In the genomic region with DNA sequence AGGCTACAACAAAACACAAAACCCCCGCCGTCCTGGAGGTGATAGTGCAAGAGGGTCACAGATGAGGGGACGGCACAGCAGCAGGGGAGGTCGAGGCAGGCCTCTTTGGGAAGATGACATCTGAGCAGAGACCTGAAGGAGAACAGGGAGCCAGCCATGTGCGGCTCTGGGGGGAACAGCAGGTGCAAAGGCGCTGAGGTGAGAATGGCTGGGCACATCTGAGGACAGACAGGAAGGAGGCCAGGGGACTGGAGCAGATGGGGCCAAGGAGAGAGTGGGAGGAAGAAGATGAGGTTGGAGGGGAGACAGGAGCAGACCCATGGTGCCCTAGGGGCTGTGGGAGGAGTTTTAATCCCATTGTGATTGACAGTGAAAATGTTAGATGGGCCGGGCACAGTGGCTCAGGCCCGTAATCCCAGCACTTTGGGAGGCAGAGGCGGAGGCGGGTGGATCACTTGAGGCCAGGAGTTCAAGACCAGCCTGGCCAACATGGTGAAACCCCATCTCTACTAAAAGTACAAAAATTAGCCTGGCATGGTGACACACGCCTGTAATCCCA, we compare ENCODE assay signal across 21 cellular contexts. TPM values are rescaled to one million over a fixed set of nuclear protein-coding genes. Genes with fewer than 3 reads are reported as not detected.
A peak's percentile ranks its signal among the peaks of the same experiment; 100 is the strongest.
DNase-seq lines count a peak whose midpoint lies in the region; ATAC-seq, FAIRE-seq and TF ChIP-seq lines count a peak whose summit lies in the region.
"Had no signal": no experiment of that assay in that cellular context is flagged by ENCODE, and none has a peak within 500 bp of the region (broad histone marks: within the 10 kb centered on the region; RNA-seq: fewer than 3 reads in every experiment).

No MANE protein-coding gene starts in this region.

- H3K56ac ChIP-seq in H1 (replicated peaks; ENCODE audit: insufficient read length, low read depth, low read length): no peak overlapping the region

- H3K9ac ChIP-seq in H1 (replicated peaks in 1 of 4; ENCODE audit: extremely low read depth in 1 of 4, low read depth in 3 of 4, low read length in 3 of 4): no peak overlapping the region

- FAIRE-seq in H1 (lab: Jason Lieb, UNC): no peak

- H4K8ac ChIP-seq in H1 (ENCODE audit: extremely low read depth, insufficient read depth, low read length): no peak overlapping the region

- no peaks in the 10 kb centered on the region for H3K9me3 ChIP-seq in heart left ventricle
- no peaks in the 10 kb centered on the region for H3K9me3 ChIP-seq in H1 (ENCODE audit: insufficient read depth in 2 of 2, low read depth in 1 of 2, low read length in 1 of 2)
- no peaks in the 10 kb centered on the region for H3K9me3 ChIP-seq in muscle layer of duodenum (ENCODE audit: control insufficient read depth in 1 of 2, low read length in 2 of 2)
- H3K9me3 ChIP-seq: adrenal gland, breast epithelium, MG63, stomach had no signal

- H3K4me3 ChIP-seq in heart left ventricle: peak overlapping the region in 11 of 12 donors; percentile 5 to 81 (median 59)
- peak overlapping the region in 1 of 4 experiments; percentile 52; a peak in 1 of 8 replicates for H3K4me3 ChIP-seq in H1 (ENCODE audit: extremely low read depth in 1 of 4, insufficient read depth in 2 of 4, low read depth in 3 of 4, low read length in 4 of 4)
- H3K4me3 ChIP-seq in muscle layer of duodenum (ENCODE audit: low read depth in 1 of 2, low read length in 2 of 2): peak overlapping the region; percentile 8 to 60
- H3K4me3 ChIP-seq: adrenal gland, MG63 had no signal

- peaks cover 6% of the 10 kb centered on the region for H3K4me1 Mint-ChIP-seq in MCF 10A (ENCODE audit: insufficient read depth, unreplicated experiment)

- H4K91ac ChIP-seq in H1 (replicated peaks; ENCODE audit: insufficient read length, low read length): peak overlapping the region; percentile 45

- POLR2A ChIA-PET in H1 (lab: Charles Lee; ENCODE audit: partially characterized antibody) (interaction anchor here (0.6 to 2.3 kb wide), 4 partner anchors 16 to 96 kb away, joined by 3 to 5 read pairs (median 4); no protein-coding TSS in a partner anchor), MCF 10A (lab: Yijun Ruan, JAX) (interaction anchor here (0.6 kb wide), 1 partner anchor 56 kb away, joined by 3 read pairs; no protein-coding TSS in a partner anchor)

- peak overlapping the region; percentile 61; the same call in 1 of the 2 replicates for H2BK15ac ChIP-seq in H1 (ENCODE audit: low read length)

- no peak overlapping the region for H2BK20ac ChIP-seq in H1 (ENCODE audit: low read length)

- no peak for DNase-seq in heart left ventricle
- no peak for DNase-seq in left cardiac atrium
- DNase-seq in H1 (ENCODE audit: low read depth in 1 of 2, low spot score in 2 of 2): no peak
- no peak for DNase-seq in NCI-H187 (lab: John Stamatoyannopoulos, UW)
- DNase-seq in MCF 10A (ENCODE audit: unreplicated experiment): no peak
- DNase-seq: activated CD4-positive, alpha-beta T cell treated with anti-CD3 and anti-CD28 coated beads, Interleukin-2, amount 50 U/mL, for 1 hour; adrenal gland; MG63; midbrain; NCI-H748 treated with DMSO at 0.1 percent for 48 hours; PC-3 had no signal

- CTCF ChIA-PET in H1 (lab: Charles Lee; ENCODE audit: partially characterized antibody) (interaction anchor here (0.9 kb wide), 1 partner anchor 162 kb away, joined by 4 read pairs; no protein-coding TSS in a partner anchor), MCF 10A (lab: Yijun Ruan, JAX) (no interaction called here)

- H2BK12ac ChIP-seq in H1 (ENCODE audit: low read depth, low read length): peak overlapping the region; percentile 80; the same call in 1 of the 2 replicates

- TF ChIP-seq CTCF in heart left ventricle (IDR thresholded peaks at IDR 0.05) (no peak), H1 (IDR thresholded peaks at IDR 0.05; ENCODE audit: control extremely low read depth in 1 of 3, insufficient read depth in 1 of 3, low read depth in 1 of 3, low read length in 3 of 3) (no peak), MCF 10A (IDR thresholded peaks at IDR 0.05; ENCODE audit: unreplicated experiment) (no peak)

- H3K23ac ChIP-seq in H1 (ENCODE audit: insufficient read length): no peak overlapping the region

- H3K36me3 ChIP-seq in heart left ventricle: peaks cover 0 to under 1% (median 0%) of the 10 kb centered on the region in 9 donors
- H3K36me3 ChIP-seq in H1 (ENCODE audit: control insufficient read depth in 2 of 4, insufficient read depth in 4 of 4, low read length in 3 of 4): no peaks in the 10 kb centered on the region
- H3K36me3 ChIP-seq in muscle layer of duodenum (ENCODE audit: control insufficient read depth in 1 of 2, insufficient read depth in 2 of 2, low read length in 2 of 2): no peaks in the 10 kb centered on the region
- H3K36me3 ChIP-seq: adrenal gland, breast epithelium, MG63, stomach had no signal

- no peak overlapping the region for H3K27ac Mint-ChIP-seq in MCF 10A (ENCODE audit: low read depth, unreplicated experiment)

- H4K20me1 ChIP-seq in H1 (replicated peaks in 1 of 2; ENCODE audit: control insufficient read depth in 1 of 2, insufficient read depth in 2 of 2, low read length in 2 of 2): peaks cover 0 to 2% of the 10 kb centered on the region in 2 experiments

- 43 to 56% (median 52%) methylated on average over 11 of the region's 11 CpGs for WGBS in heart left ventricle, 4 donors
- WGBS in H1 (ENCODE audit: extremely low coverage in 1 of 2, insufficient coverage in 1 of 2, insufficient read length in 1 of 2, insufficient replicate concordance in 2 of 2, low coverage in 1 of 2, low lambda C conversion rate in 2 of 2, missing lambda C conversion rate in 1 of 2), 2 experiments: 71% methylated on average over 11 of the region's 11 CpGs; no CpG with 5 or more reads in 1 of the 2 experiments

- no peak for TF ChIP-seq POLR2A in heart left ventricle (IDR thresholded peaks at IDR 0.05)
- no peak for TF ChIP-seq POLR2A in H1 (IDR thresholded peaks at IDR 0.05; ENCODE audit: control extremely low read depth in 1 of 2, low read depth in 2 of 2, low read length in 2 of 2)

- ATAC-seq in heart left ventricle (no peak), left cardiac atrium (no peak), GM19035 (IDR thresholded peaks at IDR 0.05; ENCODE audit: unreplicated experiment) (no peak), HG03045 (IDR thresholded peaks at IDR 0.05; ENCODE audit: unreplicated experiment) (no peak)
- ATAC-seq: PC-3 had no signal

- peaks cover 3% of the 10 kb centered on the region; the same call in 1 of the 2 replicates for H3K23me2 ChIP-seq in H1 (ENCODE audit: low read depth, low read length)

- no peaks in the 10 kb centered on the region for H3K9me3 Mint-ChIP-seq in MCF 10A (ENCODE audit: unreplicated experiment)

- H3K79me1 ChIP-seq in H1 (ENCODE audit: low read depth, low read length): no peaks in the 10 kb centered on the region

- H3K27me3 Mint-ChIP-seq in MCF 10A (ENCODE audit: insufficient read depth, unreplicated experiment): no peaks in the 10 kb centered on the region

- H3K4ac ChIP-seq in H1 (replicated peaks; ENCODE audit: insufficient read length, low read depth, low read length): peak overlapping the region; percentile 13

- H2AK5ac ChIP-seq in H1 (ENCODE audit: low read depth, low read length): no peak overlapping the region

- no TSS peak for BruUV-seq in MCF 10A (replicated peaks; lab: Mats Ljungman, UMichigan)

- H3K36me3 Mint-ChIP-seq in MCF 10A (ENCODE audit: insufficient read depth, unreplicated experiment): no peaks in the 10 kb centered on the region

- no peak overlapping the region for H4K5ac ChIP-seq in H1 (ENCODE audit: insufficient read length, low read depth, low read length)

- TF ChIP-seq EP300 in H1 (IDR thresholded peaks at IDR 0.05; ENCODE audit: borderline replicate concordance in 1 of 2, low read depth in 2 of 2, low read length in 2 of 2): no peak

- H3K27ac ChIP-seq in heart left ventricle (peak overlapping the region; percentile 78 to 100 (median 95)), H1 (ENCODE audit: low read depth, low read length) (no peak overlapping the region), muscle layer of duodenum (ENCODE audit: low read length) (no peak overlapping the region)
- H3K27ac ChIP-seq: adrenal gland, breast epithelium, epithelial cell of prostate had no signal

- H2BK5ac ChIP-seq in H1 (ENCODE audit: low read depth, low read length): 0 out of 2 replicates have a peak overlapping the region, but pooled peaks have one; percentile 44

- intact Hi-C loops in heart left ventricle (cut with DNase I) (loop anchor here in 1 of 10 donors (5.0 kb wide), 1 partner anchor 72 kb away; the partner anchor contains the start of gene MARK4), left cardiac atrium (cut with DNase I) (no loop called here), MCF 10A (cut with micrococcal nuclease) (no loop called here)

- H3K14ac ChIP-seq in H1 (ENCODE audit: insufficient read length): no peak overlapping the region

- H3K79me2 ChIP-seq in H1 (ENCODE audit: control insufficient read depth in 1 of 2, insufficient read depth in 2 of 2, low read length in 2 of 2): no peaks in the 10 kb centered on the region

- H3K27me3 ChIP-seq in heart left ventricle (peaks cover 0 to 23% (median 14%) of the 10 kb centered on the region in 9 donors), H1 (replicated peaks in 1 of 4; ENCODE audit: control insufficient read depth in 3 of 4, extremely low read depth in 1 of 4, insufficient read depth in 3 of 4, low read length in 3 of 4) (peaks cover 0 to 14% (median 11%) of the 10 kb centered on the region in 4 experiments; a peak in 5 of 7 replicates), muscle layer of duodenum (ENCODE audit: low read depth, low read length) (peaks cover 15% of the 10 kb centered on the region)
- H3K27me3 ChIP-seq: MG63 had no signal

- H3K4me2 ChIP-seq in H1 (ENCODE audit: insufficient read depth in 1 of 2, low read depth in 2 of 2, low read length in 2 of 2): peak overlapping the region; percentile 42 to 71; a peak in 3 of 4 replicates

- H3K18ac ChIP-seq in H1 (ENCODE audit: extremely low read depth, low read length): peak overlapping the region; percentile 93

- no peak overlapping the region for H3K4me3 Mint-ChIP-seq in MCF 10A (ENCODE audit: unreplicated experiment)

- TF ChIP-seq RAD21 in H1 (IDR thresholded peaks at IDR 0.05 in 1 of 2, conservative IDR thresholded peaks at IDR 0.05 in 1 of 2; ENCODE audit: low read depth in 2 of 2, low read length in 2 of 2): no peak

- peak overlapping the region; percentile 74; the same call in 1 of the 2 replicates for H2AFZ ChIP-seq in H1 (ENCODE audit: low read length)

- peaks cover 0 to 22% (median 7%) of the 10 kb centered on the region in 12 donors for H3K4me1 ChIP-seq in heart left ventricle
- H3K4me1 ChIP-seq in H1 (replicated peaks in 1 of 4; ENCODE audit: control insufficient read depth in 3 of 4, insufficient read depth in 4 of 4, low read length in 3 of 4): peaks cover 2 to 18% (median 6%) of the 10 kb centered on the region in 4 experiments; a peak in 6 of 7 replicates
- peaks cover 0 to 21% of the 10 kb centered on the region in 2 donors for H3K4me1 ChIP-seq in muscle layer of duodenum (ENCODE audit: control insufficient read depth in 1 of 2, insufficient read depth in 2 of 2, low read length in 2 of 2)
- H3K4me1 ChIP-seq: adrenal gland, breast epithelium had no signal

- no peak overlapping the region for H2BK120ac ChIP-seq in H1 (replicated peaks; ENCODE audit: low read depth, low read length)

RNA-seq across cellular contexts. Expression of gene CKM, which starts 1.8 kb away (rescaled TPM):
- total RNA-seq in heart left ventricle (over 10,000 TPM in 1 of 9 donors, 1,000 to 10,000 TPM in 8; 1,947 to 11,128 (median 3,786) TPM), left cardiac atrium (1,000 to 10,000 TPM; 3,072 to 3,213 TPM), MCF 10A (2022) (not detected in 2 replicates)
- polyA plus RNA-seq in heart left ventricle (1,000 to 10,000 TPM; 1,885 to 6,019 TPM), H1 (2011; rRNA removed) (0.08 and 0.09 TPM in 2 replicates)
- total RNA-seq in H1 (2021; fragmentation: NEBNext Ultra II Directional; extraction: Animal tissue kit (Norgen Biotek cat#: 25700)): not detected in 2 replicates
- polyA plus RNA-seq in H1 (2011; cell fraction: cytosol; rRNA removed): 0.09 TPM
- 0.06 TPM for polyA plus RNA-seq in H1 (2011; cell fraction: nucleus; rRNA removed)
- polyA plus RNA-seq in H1 (2012, experiment 1 of 2): 0.13 to 0.28 TPM in 2 of 4 replicates, not detected in the others
- polyA plus RNA-seq in H1 (2012, experiment 2 of 2): 0.09 TPM
- 0.06 TPM for polyA plus RNA-seq in H1 (2013, experiment 1 of 2)
- polyA plus RNA-seq in H1 (2013, experiment 2 of 2): 0.06 TPM
- polyA minus RNA-seq in H1 (2011; rRNA and poly(A)+ RNA removed): not detected in 2 replicates
- polyA minus RNA-seq in H1 (2011; cell fraction: cytosol; rRNA and poly(A)+ RNA removed): not detected
- polyA minus RNA-seq in H1 (2011; cell fraction: nucleus; rRNA and poly(A)+ RNA removed): not detected
- total RNA-seq: A673; breast epithelium; dermis blood vessel endothelial cell; PC-3; T-helper 1 cell treated with Interleukin-12 subunit alpha and Interleukin-12 subunit beta and Interleukin-4 antibody, amounts not matched to agents 30 ng/mL and 1 ng/mL, for 36 hours had no signal
- polyA plus RNA-seq: BJ had no signal

RNA-seq across cellular contexts. Expression of gene KLC3, which starts 16.1 kb away (rescaled TPM):
- under 1 TPM in 4 of 9 donors, not detected in 5; 0.12 to 0.69 (median 0.30) TPM for total RNA-seq in heart left ventricle
- under 1 TPM in 1 of 2 donors, not detected in 1; 0.32 TPM for polyA plus RNA-seq in heart left ventricle
- under 1 TPM; 0.21 to 0.24 TPM for total RNA-seq in left cardiac atrium
- total RNA-seq in H1 (2021; fragmentation: NEBNext Ultra II Directional; extraction: Animal tissue kit (Norgen Biotek cat#: 25700)): 2.8 and 3.2 TPM in 2 replicates
- 1.3 and 2.4 TPM in 2 replicates for polyA plus RNA-seq in H1 (2011; rRNA removed)
- 2.7 TPM for polyA plus RNA-seq in H1 (2011; cell fraction: cytosol; rRNA removed)
- polyA plus RNA-seq in H1 (2011; cell fraction: nucleus; rRNA removed): 3.0 TPM
- polyA plus RNA-seq in H1 (2012, experiment 1 of 2): 0.50 to 1.9 TPM (median 1.8 TPM) in 4 replicates
- 2.0 TPM for polyA plus RNA-seq in H1 (2012, experiment 2 of 2)
- polyA plus RNA-seq in H1 (2013, experiment 1 of 2): 3.0 TPM
- polyA plus RNA-seq in H1 (2013, experiment 2 of 2): 2.4 TPM
- polyA minus RNA-seq in H1 (2011; rRNA and poly(A)+ RNA removed): 0.41 and 0.50 TPM in 2 replicates
- 1.0 TPM for polyA minus RNA-seq in H1 (2011; cell fraction: cytosol; rRNA and poly(A)+ RNA removed)
- 1.00 TPM for polyA minus RNA-seq in H1 (2011; cell fraction: nucleus; rRNA and poly(A)+ RNA removed)
- 3.9 TPM in 2 replicates for total RNA-seq in MCF 10A (2022)
- total RNA-seq: T-helper 1 cell treated with Interleukin-12 subunit alpha and Interleukin-12 subunit beta and Interleukin-4 antibody, amounts not matched to agents 30 ng/mL and 1 ng/mL, for 36 hours had no signal

RNA-seq across cellular contexts. Expression of gene ERCC2, which starts 45.9 kb away (rescaled TPM):
- total RNA-seq in heart left ventricle: 10 to 100 TPM in 8 of 9 donors, 1 to 10 TPM in 1; 9.8 to 24.1 (median 13.9) TPM
- 1 to 10 TPM; 5.8 to 8.4 TPM for polyA plus RNA-seq in heart left ventricle
- total RNA-seq in left cardiac atrium: 10 to 100 TPM; 12.7 to 13.0 TPM
- 93.4 and 107 TPM in 2 replicates for total RNA-seq in H1 (2021; fragmentation: NEBNext Ultra II Directional; extraction: Animal tissue kit (Norgen Biotek cat#: 25700))
- polyA plus RNA-seq in H1 (2011; rRNA removed): 117 and 197 TPM in 2 replicates
- polyA plus RNA-seq in H1 (2011; cell fraction: cytosol; rRNA removed): 88.3 TPM
- 444 TPM for polyA plus RNA-seq in H1 (2011; cell fraction: nucleus; rRNA removed)
- 88.6 to 99.0 TPM (median 95.0 TPM) in 4 replicates for polyA plus RNA-seq in H1 (2012, experiment 1 of 2)
- 70.3 TPM for polyA plus RNA-seq in H1 (2012, experiment 2 of 2)
- 71.7 TPM for polyA plus RNA-seq in H1 (2013, experiment 1 of 2)
- polyA plus RNA-seq in H1 (2013, experiment 2 of 2): 65.8 TPM
- 136 and 156 TPM in 2 replicates for polyA minus RNA-seq in H1 (2011; rRNA and poly(A)+ RNA removed)
- 49.8 TPM for polyA minus RNA-seq in H1 (2011; cell fraction: cytosol; rRNA and poly(A)+ RNA removed)
- 65.9 TPM for polyA minus RNA-seq in H1 (2011; cell fraction: nucleus; rRNA and poly(A)+ RNA removed)
- total RNA-seq in MCF 10A (2022): 19.2 and 27.8 TPM in 2 replicates

Comparison
In these comparisons a context has a peak if more than half of its experiments do, and no peak if none do; other contexts are left out.
1. H3K27ac ChIP-seq: peak in heart left ventricle (12 of 12); none in H1 (single experiment) and muscle layer of duodenum (single experiment).
2. RNA of gene CKM, which starts 1.8 kb away (total RNA-seq): 1,947 to 11,128 TPM in heart left ventricle and 3,072 to 3,213 TPM in left cardiac atrium; not detected in H1 and not detected in MCF 10A; every median in the first group is over 1,000 times any median in the second.